In the genomic region with DNA sequence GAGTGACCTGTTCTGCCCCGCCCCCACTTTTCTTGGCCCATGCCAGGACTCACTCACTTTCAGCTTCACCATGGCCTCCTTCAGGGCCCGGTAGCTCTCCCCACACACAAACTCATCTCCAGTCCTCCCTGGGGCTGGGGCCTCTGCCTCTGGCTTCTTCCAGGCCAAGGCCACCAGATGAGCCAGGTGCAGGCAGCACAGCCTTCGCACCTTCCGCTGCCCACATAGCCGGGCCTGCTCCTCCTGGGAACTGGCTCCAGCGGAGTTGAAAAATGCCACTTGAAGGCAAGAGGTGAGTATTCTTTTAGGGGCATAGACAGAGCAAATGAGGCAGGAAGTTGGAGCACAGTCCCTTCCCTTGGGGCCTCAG, we compare ENCODE assay signal across 7 cellular contexts.
DNase-seq lines count a peak whose midpoint lies in the region; ATAC-seq and TF ChIP-seq lines count a peak whose summit lies in the region.
"Not testable (repeated sequence)": the region's sequence is repeated elsewhere in the genome, so short reads cannot be mapped to it uniquely, and the experiment has no call there.

No MANE protein-coding gene starts in this region.

- not testable (repeated sequence) for H3K23ac ChIP-seq in H9 (ENCODE audit: insufficient read length, low read depth, low read length)

- not testable (repeated sequence) for TF ChIP-seq POLR2A in spleen (IDR thresholded peaks at IDR 0.05)

- not testable (repeated sequence) for H3K4me3 Mint-ChIP-seq in H9; activated naive CD8-positive, alpha-beta T cell treated with anti-CD3 and anti-CD28 coated beads, Interleukin-2, amount 10 ng/mL, durations not matched to agents 7 days and 5 days

- H4K20me1 ChIP-seq in H9 (ENCODE audit: control insufficient read depth, insufficient read depth, insufficient read length): not testable (repeated sequence)

- not testable (repeated sequence) for H4K8ac ChIP-seq in H9 (replicated peaks; ENCODE audit: insufficient read length, low read depth, low read length)

- H3K4me1 Mint-ChIP-seq in H9: peaks cover 9 to 10% of the 10 kb centered on the region in 2 experiments
- not testable (repeated sequence) for H3K4me1 Mint-ChIP-seq in activated naive CD8-positive, alpha-beta T cell treated with anti-CD3 and anti-CD28 coated beads, Interleukin-2, amount 10 ng/mL, durations not matched to agents 7 days and 5 days

- POLR2A ChIA-PET in activated naive CD8-positive, alpha-beta T cell treated with anti-CD3 and anti-CD28 coated beads, Interleukin-2, amount 10 ng/mL, durations not matched to agents 7 days and 5 days (lab: Charles Lee): not testable (repeated sequence)

- not testable (repeated sequence) for H3K9me3 Mint-ChIP-seq in H9; activated naive CD8-positive, alpha-beta T cell treated with anti-CD3 and anti-CD28 coated beads, Interleukin-2, amount 10 ng/mL, durations not matched to agents 7 days and 5 days

- H3K14ac ChIP-seq in H9 (ENCODE audit: insufficient read depth, low read length): not testable (repeated sequence)

- not testable (repeated sequence) for H2AK5ac ChIP-seq in H9 (ENCODE audit: insufficient read length, low read length)

- not testable (repeated sequence) for H3K9ac ChIP-seq in H9 (ENCODE audit: extremely low read depth, insufficient read length, low read length)

- H3K18ac ChIP-seq in H9 (ENCODE audit: insufficient read length, low read depth, low read length): not testable (repeated sequence)

- TF ChIP-seq CTCF in H9 (conservative IDR thresholded peaks at IDR 0.05); spleen (IDR thresholded peaks at IDR 0.05 in 8 of 11, conservative IDR thresholded peaks at IDR 0.05 in 3 of 11); upper lobe of right lung (IDR thresholded peaks at IDR 0.05): not testable (repeated sequence)

- H2BK120ac ChIP-seq in H9 (ENCODE audit: low read depth, low read length, poor library complexity, severe bottlenecking): not testable (repeated sequence)

- not testable (repeated sequence) for H3K79me2 ChIP-seq in H9 (ENCODE audit: insufficient read depth, low read length)

- not testable (repeated sequence) for ATAC-seq in activated naive CD8-positive, alpha-beta T cell treated with anti-CD3 and anti-CD28 coated beads, Interleukin-2, amount 10 ng/mL, durations not matched to agents 7 days and 5 days (ENCODE audit: low read depth); upper lobe of right lung

- not testable (repeated sequence) for H3K4me1 ChIP-seq in H9 (ENCODE audit: insufficient read depth, low read length); spleen; upper lobe of right lung

- not testable (repeated sequence) for H4K91ac ChIP-seq in H9 (ENCODE audit: insufficient read length, low read depth, low read length)

- H4K5ac ChIP-seq in H9 (ENCODE audit: insufficient read length, low read depth, low read length): not testable (repeated sequence)

- H2AFZ ChIP-seq in H9 (ENCODE audit: low read length): not testable (repeated sequence)

- H2BK20ac ChIP-seq in H9 (ENCODE audit: low read depth, low read length, poor library complexity, severe bottlenecking): not testable (repeated sequence)

- H3K36me3 Mint-ChIP-seq in H9 (ENCODE audit: insufficient read depth in 1 of 3, low read depth in 3 of 3); activated naive CD8-positive, alpha-beta T cell treated with anti-CD3 and anti-CD28 coated beads, Interleukin-2, amount 10 ng/mL, durations not matched to agents 7 days and 5 days: not testable (repeated sequence)

- not testable (repeated sequence) for H3T11ph ChIP-seq in H9 (ENCODE audit: low read length)

- H3K9me3 ChIP-seq in H9 (ENCODE audit: control insufficient read depth, low read depth, low read length); spleen; upper lobe of right lung: not testable (repeated sequence)

- not testable (repeated sequence) for H2BK15ac ChIP-seq in H9 (ENCODE audit: low read depth, low read length)

- not testable (repeated sequence) for H3K27ac Mint-ChIP-seq in H9; activated naive CD8-positive, alpha-beta T cell treated with anti-CD3 and anti-CD28 coated beads, Interleukin-2, amount 10 ng/mL, durations not matched to agents 7 days and 5 days

- intact Hi-C loops in cardiac septum (cut with DNase I); spleen (cut with DNase I; ENCODE audit: low total_unique reads); upper lobe of right lung (cut with DNase I): not testable (repeated sequence)

- not testable (repeated sequence) for H3K23me2 ChIP-seq in H9 (ENCODE audit: insufficient read length, low read depth, low read length, poor library complexity, severe bottlenecking)

- H3K27me3 Mint-ChIP-seq in H9 (ENCODE audit: low read depth): not testable (repeated sequence)
- peaks cover 21% of the 10 kb centered on the region for H3K27me3 Mint-ChIP-seq in activated naive CD8-positive, alpha-beta T cell treated with anti-CD3 and anti-CD28 coated beads, Interleukin-2, amount 10 ng/mL, durations not matched to agents 7 days and 5 days

- H3K27ac ChIP-seq in H9 (ENCODE audit: insufficient read length, low read depth, low read length); spleen; upper lobe of right lung: not testable (repeated sequence)

- not testable (repeated sequence) for H2BK5ac ChIP-seq in H9 (ENCODE audit: insufficient read length, low read length)

- no CpG with 5 or more reads among the region's 6 CpGs for WGBS in H9 (ENCODE audit: extremely low coverage, insufficient read length, low lambda C conversion rate)
- 86 to 92% (median 89%) methylated on average over 6 of the region's 6 CpGs for WGBS in spleen, 5 donors

- H3K56ac ChIP-seq in H9 (ENCODE audit: insufficient read length, low read depth, low read length): not testable (repeated sequence)

- not testable (repeated sequence) for H3K4ac ChIP-seq in H9 (ENCODE audit: low read depth, low read length)

- H3K27me3 ChIP-seq in H9 (ENCODE audit: insufficient read depth, low read length); spleen (replicated peaks in 1 of 7); upper lobe of right lung: not testable (repeated sequence)

- not testable (repeated sequence) for H3K36me3 ChIP-seq in spleen, upper lobe of right lung

- H3K4me2 ChIP-seq in H9 (ENCODE audit: insufficient read depth, insufficient read length, low read length): not testable (repeated sequence)

- not testable (repeated sequence) for H2BK12ac ChIP-seq in H9 (ENCODE audit: insufficient read length, low read depth, low read length)

- H3K4me3 ChIP-seq in spleen, upper lobe of right lung: not testable (repeated sequence)

- DNase-seq in H9 (peak; percentile 5), cardiac septum (ENCODE audit: low spot score) (peak; percentile 58), mesenteric fat pad (ENCODE audit: low spot score) (peak; percentile 45), spleen (peak; percentile 17), upper lobe of right lung (peak; percentile 27)
- DNase-seq in activated CD8-positive, alpha-beta memory T cell treated with anti-CD3 and anti-CD28 coated beads, Interleukin-2, amount 50 U/mL, for 4 hours: peak; percentile 5
- peak; percentile 10 for DNase-seq in activated naive CD8-positive, alpha-beta T cell treated with anti-CD3 and anti-CD28 coated beads, Interleukin-2, amount 10 ng/mL, durations not matched to agents 7 days and 5 days

- not testable (repeated sequence) for H3K79me1 ChIP-seq in H9 (ENCODE audit: insufficient read depth, low read depth, low read length, poor library complexity, severe bottlenecking)

Comparison
In these comparisons a context has a peak if more than half of its experiments do, and no peak if none do; other contexts are left out.
1. DNase-seq: peak in every context shown above with its lines; median percentile 58 in cardiac septum; 45 in mesenteric fat pad; 27 in upper lobe of right lung; 17 in spleen; 10 in activated naive CD8-positive, alpha-beta T cell treated with anti-CD3 and anti-CD28 coated beads, Interleukin-2, amount 10 ng/mL, durations not matched to agents 7 days and 5 days; 5 in H9; 5 in activated CD8-positive, alpha-beta memory T cell treated with anti-CD3 and anti-CD28 coated beads, Interleukin-2, amount 50 U/mL, for 4 hours.